1 cellular context compared by ENCODE assay signal in the genomic region with DNA sequence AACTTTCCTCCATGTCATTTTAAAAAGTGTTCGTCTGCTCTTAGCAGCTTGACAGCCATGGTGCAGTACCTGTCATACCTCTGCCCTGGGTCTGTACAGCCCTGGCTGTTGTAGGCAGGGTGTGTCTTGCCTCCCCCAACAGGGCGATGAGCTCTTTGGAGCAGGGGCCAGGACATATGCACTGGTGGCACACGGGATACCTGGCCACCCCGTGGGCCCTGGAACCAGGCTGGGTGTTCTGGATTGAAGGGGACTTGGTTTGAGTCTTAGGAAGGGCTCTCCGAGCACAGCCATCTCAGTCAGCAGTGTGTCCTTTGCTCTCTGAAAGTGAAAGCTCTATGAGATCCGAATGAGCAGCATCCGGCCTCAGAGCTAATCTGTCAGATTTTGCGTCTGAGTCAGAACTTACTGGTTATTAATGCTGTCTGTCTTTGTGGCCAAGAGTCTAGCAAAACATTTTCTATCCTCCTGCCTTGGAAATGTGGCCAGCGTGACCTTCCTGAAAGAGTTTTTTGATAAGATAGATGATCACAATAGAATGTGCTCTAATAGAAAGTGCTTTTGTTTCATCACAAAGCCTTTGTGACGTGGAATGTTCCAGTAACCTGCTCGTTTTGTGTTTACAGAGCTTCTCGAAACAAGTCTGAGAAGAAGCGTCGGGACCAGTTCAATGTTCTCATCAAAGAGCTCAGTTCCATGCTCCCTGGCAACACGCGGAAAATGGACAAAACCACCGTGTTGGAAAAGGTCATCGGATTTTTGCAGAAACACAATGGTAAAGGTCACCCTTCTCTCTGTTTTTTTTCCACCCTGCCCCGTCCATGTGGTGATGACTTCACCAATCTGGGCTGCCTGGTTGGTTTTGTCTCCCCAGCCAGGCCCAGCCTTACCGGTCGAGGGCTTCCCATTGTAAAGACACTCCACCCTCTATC.
TF ChIP-seq lines count a peak whose summit lies in the region.

No MANE protein-coding gene starts in this region.

TF ChIP-seq in GM23338, 12 proteins besides CTCF, POLR2A, EP300 and RAD21 (continued from another document):
- TF ChIP-seq STAT1 (IDR thresholded peaks at IDR 0.05; ENCODE audit: unreplicated experiment), result no peak
